ENCODE assay signal across 1 cellular context in genomic region chr6:4350571-4351505, GRCh38.
TF ChIP-seq lines count a peak whose summit lies in the region.

No MANE protein-coding gene starts in this region.

TF ChIP-seq in SK-N-SH treated with all-trans-retinoic acid at 6 μM for 48 hours, 23 proteins besides CTCF, POLR2A, EP300 and RAD21 (continued from another document):
- TF ChIP-seq PATZ1 (CRISPR knock-in tag; IDR thresholded peaks at IDR 0.05; ENCODE audit: borderline replicate concordance), result no peak
- TF ChIP-seq GLIS3 (CRISPR knock-in tag; IDR thresholded peaks at IDR 0.05), result no peak
- TF ChIP-seq PPARA (CRISPR knock-in tag; IDR thresholded peaks at IDR 0.05; ENCODE audit: borderline replicate concordance), result no peak
- TF ChIP-seq ZC3H10 (CRISPR knock-in tag; IDR thresholded peaks at IDR 0.05), result no peak
- TF ChIP-seq POU6F1 (CRISPR knock-in tag; IDR thresholded peaks at IDR 0.05; ENCODE audit: borderline replicate concordance, low read depth), result no peak
